Comparison of ENCODE assay signal across 13 cellular contexts in the genomic region with DNA sequence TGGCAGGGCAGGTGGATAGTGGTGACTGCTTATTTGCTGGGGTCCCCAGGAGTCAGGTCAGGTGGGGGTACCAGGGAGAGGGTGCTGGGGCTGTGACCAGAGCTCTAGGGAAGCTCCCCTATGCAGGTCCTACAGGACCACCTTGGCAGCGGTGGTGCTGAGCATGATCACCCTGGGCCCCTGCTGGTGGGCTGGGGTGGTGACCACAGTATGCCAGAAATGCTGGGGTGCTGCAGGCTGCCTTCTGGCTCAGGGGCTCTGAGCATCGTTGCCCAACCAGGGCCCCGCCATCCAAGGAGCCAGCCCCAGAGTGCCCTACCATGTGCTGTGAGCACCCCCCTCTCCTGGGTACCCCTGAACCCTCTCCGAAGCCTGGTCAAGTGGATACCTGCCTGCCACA. TPM values are rescaled to one million over a fixed set of nuclear protein-coding genes. Genes with fewer than 3 reads are reported as not detected.
A peak's percentile ranks its signal among the peaks of the same experiment; 100 is the strongest.
DNase-seq lines count a peak whose midpoint lies in the region; ATAC-seq, FAIRE-seq and TF ChIP-seq lines count a peak whose summit lies in the region.
"Had no signal": no experiment of that assay in that cellular context is flagged by ENCODE, and none has a peak within 500 bp of the region (broad histone marks: within the 10 kb centered on the region; RNA-seq: fewer than 3 reads in every experiment).

No MANE protein-coding gene starts in this region.

- intact Hi-C loops in esophagus muscularis mucosa (cut with DNase I): no loop called here

- no peaks in the 10 kb centered on the region for H3K36me3 Mint-ChIP-seq in HFFc6 (ENCODE audit: low read depth)
- no peaks in the 10 kb centered on the region for H3K36me3 Mint-ChIP-seq in progenitor cell of endocrine pancreas (ENCODE audit: insufficient read depth)

- TF ChIP-seq CTCF in HFFc6 (IDR thresholded peaks at IDR 0.05) (peak; percentile 56), esophagus muscularis mucosa (IDR thresholded peaks at IDR 0.05) (no peak), progenitor cell of endocrine pancreas (IDR thresholded peaks at IDR 0.05; ENCODE audit: unreplicated experiment) (peak; percentile 42)

- peaks cover 96 to 100% (median 99%) of the 10 kb centered on the region in 10 experiments for H3K4me1 ChIP-seq in BLaER1 treated with 17β-estradiol and CSF1 and Interleukin-3, amounts not matched to agents 10 nM and 100 nM
- H3K4me1 ChIP-seq in esophagus muscularis mucosa: peaks cover 66 to 96% (median 76%) of the 10 kb centered on the region in 4 donors

- H3K9me3 Mint-ChIP-seq in HFFc6: no peaks in the 10 kb centered on the region
- no peaks in the 10 kb centered on the region for H3K9me3 Mint-ChIP-seq in progenitor cell of endocrine pancreas (ENCODE audit: low read depth)

- DNase-seq in HFFc6: no peak
- DNase-seq in esophagus muscularis mucosa (ENCODE audit: extremely low spot score): no peak
- DNase-seq in progenitor cell of endocrine pancreas (ENCODE audit: low spot score, unreplicated experiment): no peak
- DNase-seq in frontal cortex (ENCODE audit: low spot score in 2 of 2): no peak
- DNase-seq in NCI-H187 (lab: John Stamatoyannopoulos, UW): no peak
- DNase-seq in NCI-H524 treated with DMSO at 0.1 percent for 48 hours (lab: John Stamatoyannopoulos, UW): no peak
- DNase-seq: kidney glomerular epithelial cell, NCI-H2029 treated with DMSO at 0.1 percent for 48 hours, NCI-H526 treated with DMSO at 0.1 percent for 48 hours, OCI-M1 had no signal

- H3K4me1 Mint-ChIP-seq in HFFc6 (ENCODE audit: low read depth): peaks cover 22% of the 10 kb centered on the region; the same call in 1 of the 2 replicates
- H3K4me1 Mint-ChIP-seq in progenitor cell of endocrine pancreas (ENCODE audit: low read depth): no peaks in the 10 kb centered on the region

- peak overlapping the region; percentile 85 to 100 (median 97); a peak in 20 of 22 replicates for H3K4me2 ChIP-seq in BLaER1 treated with 17β-estradiol and CSF1 and Interleukin-3, amounts not matched to agents 10 nM and 100 nM

- H3K9ac ChIP-seq in BLaER1 treated with 17β-estradiol and CSF1 and Interleukin-3, amounts not matched to agents 10 nM and 100 nM: no peak overlapping the region

- TF ChIP-seq EP300 in esophagus muscularis mucosa (IDR thresholded peaks at IDR 0.05): no peak

- H3K4me3 ChIP-seq in BLaER1 treated with 17β-estradiol and CSF1 and Interleukin-3, amounts not matched to agents 10 nM and 100 nM: no peak overlapping the region
- no peak overlapping the region for H3K4me3 ChIP-seq in esophagus muscularis mucosa
- H3K4me3 ChIP-seq: SK-N-MC had no signal

- no peak for ATAC-seq in GM21381 (IDR thresholded peaks at IDR 0.05; ENCODE audit: unreplicated experiment)

- TF ChIP-seq POLR2A in esophagus muscularis mucosa (IDR thresholded peaks at IDR 0.05; ENCODE audit: low read depth): no peak

- H3K27ac ChIP-seq in BLaER1 treated with 17β-estradiol and CSF1 and Interleukin-3, amounts not matched to agents 10 nM and 100 nM: no peak overlapping the region
- peak overlapping the region in 3 of 4 donors; percentile 47 to 77 (median 50) for H3K27ac ChIP-seq in esophagus muscularis mucosa (replicated peaks in 1 of 4)
- H3K27ac ChIP-seq: SK-N-MC had no signal

- H3K27me3 Mint-ChIP-seq in HFFc6 (ENCODE audit: insufficient read depth) (peaks cover 11% of the 10 kb centered on the region), progenitor cell of endocrine pancreas (peaks cover 32% of the 10 kb centered on the region)

- H3K4me3 Mint-ChIP-seq in HFFc6: no peak overlapping the region
- H3K4me3 Mint-ChIP-seq in progenitor cell of endocrine pancreas (ENCODE audit: low read depth): peak overlapping the region; percentile 24

- peaks cover 0 to 58% (median 19%) of the 10 kb centered on the region in 11 experiments; a peak in 17 of 22 replicates for H4K20me1 ChIP-seq in BLaER1 treated with 17β-estradiol and CSF1 and Interleukin-3, amounts not matched to agents 10 nM and 100 nM

- H3K27ac Mint-ChIP-seq in HFFc6 (no peak overlapping the region; the same call in 1 of the 2 replicates), progenitor cell of endocrine pancreas (no peak overlapping the region)

- WGBS in esophagus muscularis mucosa: 87% methylated on average over 4 of the region's 4 CpGs

- H3K27me3 ChIP-seq in BLaER1 treated with 17β-estradiol and CSF1 and Interleukin-3, amounts not matched to agents 10 nM and 100 nM: peaks cover 0 to 30% (median 7%) of the 10 kb centered on the region in 11 experiments; a peak in 11 of 22 replicates
- H3K27me3 ChIP-seq in esophagus muscularis mucosa: peaks cover 0 to 91% (median 53%) of the 10 kb centered on the region in 4 donors

- H3K9me3 ChIP-seq in BLaER1 treated with 17β-estradiol and CSF1 and Interleukin-3, amounts not matched to agents 10 nM and 100 nM (replicated peaks in 1 of 11): no peaks in the 10 kb centered on the region
- H3K9me3 ChIP-seq in esophagus muscularis mucosa: no peaks in the 10 kb centered on the region

- no peak for FAIRE-seq in frontal cortex (lab: Jason Lieb, UNC)

- H3K36me3 ChIP-seq in BLaER1 treated with 17β-estradiol and CSF1 and Interleukin-3, amounts not matched to agents 10 nM and 100 nM: no peaks in the 10 kb centered on the region
- H3K36me3 ChIP-seq in esophagus muscularis mucosa: no peaks in the 10 kb centered on the region

RNA-seq across cellular contexts. Expression of a gene that starts 17.5 kb away (rescaled TPM):
- total RNA-seq in HFFc6 (2021; fragmentation: NEBNext Ultra II Directional; extraction: Animal tissue kit (Norgen Biotek cat#: 25700)): 10 to 100 TPM in 4 of 6 experiments, 1 to 10 TPM in 2; 9.8 to 13.3 (median 11.0) TPM
- total RNA-seq in esophagus muscularis mucosa (1 to 10 TPM; 2.1 to 6.2 (median 5.8) TPM), progenitor cell of endocrine pancreas (66.6 and 68.5 TPM in 2 replicates), frontal cortex (32.6 TPM)

RNA-seq across cellular contexts. Expression of a gene that starts 30.0 kb away (rescaled TPM):
- under 1 TPM; 0.23 to 0.76 (median 0.42) TPM for total RNA-seq in HFFc6 (2021; fragmentation: NEBNext Ultra II Directional; extraction: Animal tissue kit (Norgen Biotek cat#: 25700))
- total RNA-seq in esophagus muscularis mucosa (10 to 100 TPM in 3 of 4 donors, 1 to 10 TPM in 1; 5.0 to 19.0 (median 13.9) TPM), progenitor cell of endocrine pancreas (3.8 and 8.5 TPM in 2 replicates), frontal cortex (21.2 TPM)

RNA-seq across cellular contexts. Expression of a gene that starts 49.7 kb away (rescaled TPM):
- total RNA-seq in HFFc6 (2021; fragmentation: NEBNext Ultra II Directional; extraction: Animal tissue kit (Norgen Biotek cat#: 25700)): 10 to 100 TPM; 44.3 to 58.6 (median 53.2) TPM
- total RNA-seq in esophagus muscularis mucosa: 10 to 100 TPM; 56.1 to 72.5 (median 69.4) TPM
- 31.6 and 31.9 TPM in 2 replicates for total RNA-seq in progenitor cell of endocrine pancreas
- total RNA-seq in frontal cortex: 52.2 TPM

Comparison
In these comparisons a context has a peak if more than half of its experiments do, and no peak if none do; other contexts are left out.
1. H3K27ac ChIP-seq: peak in esophagus muscularis mucosa (3 of 4); none in BLaER1 treated with 17β-estradiol and CSF1 and Interleukin-3, amounts not matched to agents 10 nM and 100 nM (0 of 11).
2. CTCF ChIP-seq: peak in HFFc6 (single experiment) and progenitor cell of endocrine pancreas (single experiment); none in esophagus muscularis mucosa (0 of 3).